In genomic region chr2:71133603-71134002, GRCh38 we compare ENCODE assay signal across 29 cellular contexts.
"Had no signal": no experiment of that assay in that cellular context is flagged by ENCODE, and none has a peak within 500 bp of the region (broad histone marks: within the 10 kb centered on the region; RNA-seq: fewer than 3 reads in every experiment).

No MANE protein-coding gene starts in this region.

- H3K27ac ChIP-seq: neural progenitor cell, ovary, parathyroid adenoma, psoas muscle, skin epidermis, spleen, stomach, thoracic aorta, thyroid gland, tibial nerve, upper lobe of left lung, vagina had no signal

- DNase-seq: natural killer cell; occipital lobe; ovary; posterior cingulate gyrus; psoas muscle; right cardiac atrium; spleen; stimulated activated CD4-positive, alpha-beta T cell treated with anti-CD3 and anti-CD28 coated beads, Interleukin-12 subunit alpha, Interleukin-12 subunit beta, amount 100 ng/mL, for 4 hours; stimulated activated CD4-positive, alpha-beta T cell treated with anti-CD3 and anti-CD28 coated beads, Interleukin-1b, Interleukin-23, amount 100 ng/mL, for 48 hours; stimulated activated CD4-positive, alpha-beta T cell treated with anti-CD3 and anti-CD28 coated beads, Interleukin-4, amount 100 ng/mL, for 1 hour; stimulated activated naive B cell treated with anti-CD40 and anti-IgM and Interleukin-4, amounts not matched to agents 10 μg/mL and 1 μg/mL and 100 μg/mL, for 72 hours; stimulated activated naive CD4-positive, alpha-beta T cell treated with Interleukin-2 at 50 U/mL for 16 hours; stomach; thyroid gland; trophoblast cell; upper lobe of left lung had no signal

- H3K4me1 Mint-ChIP-seq: stimulated activated effector memory CD8-positive, alpha-beta T cell treated with anti-CD3 and anti-CD28 coated beads, Interleukin-12 subunit alpha, Interleukin-12 subunit beta, amount 100 ng/mL, for 72 hours had no signal

- H3K4me1 ChIP-seq: parathyroid adenoma had no signal

- H3K27me3 ChIP-seq: neural progenitor cell, ovary, spleen, stomach, thyroid gland, tibial nerve, upper lobe of left lung, vagina had no signal

- H3K27me3 Mint-ChIP-seq: progenitor cell of endocrine pancreas; stimulated activated naive B cell treated with anti-CD40 and anti-IgM and Interleukin-4, amounts not matched to agents 10 μg/mL and 1 μg/mL and 100 μg/mL, for 72 hours; stimulated activated naive CD8-positive, alpha-beta T cell treated with anti-CD3 and anti-CD28 coated beads, Interleukin-15, Interleukin-2, amounts not matched to agents 100 ng/mL and 50 ng/mL, for 24 hours had no signal

- FAIRE-seq: urothelium cell line had no signal

- H3K27ac Mint-ChIP-seq: natural killer cell; nephron; neural progenitor cell; progenitor cell of endocrine pancreas; stimulated activated effector memory CD8-positive, alpha-beta T cell treated with anti-CD3 and anti-CD28 coated beads, Interleukin-12 subunit alpha, Interleukin-12 subunit beta, amount 100 ng/mL, for 72 hours; stimulated activated naive B cell treated with anti-CD40 and anti-IgM and Interleukin-4, amounts not matched to agents 10 μg/mL and 1 μg/mL and 100 μg/mL, for 72 hours; stimulated activated naive CD8-positive, alpha-beta T cell treated with anti-CD3 and anti-CD28 coated beads, Interleukin-15, Interleukin-2, amounts not matched to agents 100 ng/mL and 50 ng/mL, for 24 hours had no signal

- H3K4me3 ChIP-seq: neural progenitor cell, ovary, psoas muscle, skin epidermis, smooth muscle cell, spleen, stomach, thoracic aorta, thyroid gland, tibial nerve, upper lobe of left lung, vagina had no signal

- H3K4me2 ChIP-seq: neural progenitor cell, smooth muscle cell had no signal

- H3K9me3 Mint-ChIP-seq: natural killer cell; nephron; neural progenitor cell; stimulated activated effector memory CD8-positive, alpha-beta T cell treated with anti-CD3 and anti-CD28 coated beads, Interleukin-12 subunit alpha, Interleukin-12 subunit beta, amount 100 ng/mL, for 72 hours; stimulated activated naive B cell treated with anti-CD40 and anti-IgM and Interleukin-4, amounts not matched to agents 10 μg/mL and 1 μg/mL and 100 μg/mL, for 72 hours; stimulated activated naive CD8-positive, alpha-beta T cell treated with anti-CD3 and anti-CD28 coated beads, Interleukin-15, Interleukin-2, amounts not matched to agents 100 ng/mL and 50 ng/mL, for 24 hours had no signal

- H3K9me3 ChIP-seq: ovary, psoas muscle, spleen, stomach, thoracic aorta, thyroid gland, tibial nerve, upper lobe of left lung, vagina had no signal

- H3K9ac ChIP-seq: neural progenitor cell, parathyroid adenoma had no signal

- H3K4me3 Mint-ChIP-seq: natural killer cell; nephron; neural progenitor cell; stimulated activated effector memory CD8-positive, alpha-beta T cell treated with anti-CD3 and anti-CD28 coated beads, Interleukin-12 subunit alpha, Interleukin-12 subunit beta, amount 100 ng/mL, for 72 hours; stimulated activated naive B cell treated with anti-CD40 and anti-IgM and Interleukin-4, amounts not matched to agents 10 μg/mL and 1 μg/mL and 100 μg/mL, for 72 hours; stimulated activated naive CD8-positive, alpha-beta T cell treated with anti-CD3 and anti-CD28 coated beads, Interleukin-15, Interleukin-2, amounts not matched to agents 100 ng/mL and 50 ng/mL, for 24 hours had no signal

- H3K36me3 ChIP-seq: ovary had no signal

- H2AFZ ChIP-seq: neural progenitor cell, parathyroid adenoma had no signal

- ATAC-seq: natural killer cell; psoas muscle; right cardiac atrium; sciatic nerve; stimulated activated effector memory CD8-positive, alpha-beta T cell treated with anti-CD3 and anti-CD28 coated beads, Interleukin-12 subunit alpha, Interleukin-12 subunit beta, amount 100 ng/mL, for 72 hours; stimulated activated naive B cell treated with anti-CD40 and anti-IgM and Interleukin-4, amounts not matched to agents 10 μg/mL and 1 μg/mL and 100 μg/mL, for 72 hours had no signal
